Comparison of ENCODE assay signal across 2 cellular contexts in genomic region chr4:165548702-165549101, GRCh38.
TF ChIP-seq lines count a peak whose summit lies in the region.

No MANE protein-coding gene starts in this region.

TF ChIP-seq in SK-N-SH, 30 proteins besides CTCF, POLR2A, EP300 and RAD21:
- TF ChIP-seq, protein P1, sequence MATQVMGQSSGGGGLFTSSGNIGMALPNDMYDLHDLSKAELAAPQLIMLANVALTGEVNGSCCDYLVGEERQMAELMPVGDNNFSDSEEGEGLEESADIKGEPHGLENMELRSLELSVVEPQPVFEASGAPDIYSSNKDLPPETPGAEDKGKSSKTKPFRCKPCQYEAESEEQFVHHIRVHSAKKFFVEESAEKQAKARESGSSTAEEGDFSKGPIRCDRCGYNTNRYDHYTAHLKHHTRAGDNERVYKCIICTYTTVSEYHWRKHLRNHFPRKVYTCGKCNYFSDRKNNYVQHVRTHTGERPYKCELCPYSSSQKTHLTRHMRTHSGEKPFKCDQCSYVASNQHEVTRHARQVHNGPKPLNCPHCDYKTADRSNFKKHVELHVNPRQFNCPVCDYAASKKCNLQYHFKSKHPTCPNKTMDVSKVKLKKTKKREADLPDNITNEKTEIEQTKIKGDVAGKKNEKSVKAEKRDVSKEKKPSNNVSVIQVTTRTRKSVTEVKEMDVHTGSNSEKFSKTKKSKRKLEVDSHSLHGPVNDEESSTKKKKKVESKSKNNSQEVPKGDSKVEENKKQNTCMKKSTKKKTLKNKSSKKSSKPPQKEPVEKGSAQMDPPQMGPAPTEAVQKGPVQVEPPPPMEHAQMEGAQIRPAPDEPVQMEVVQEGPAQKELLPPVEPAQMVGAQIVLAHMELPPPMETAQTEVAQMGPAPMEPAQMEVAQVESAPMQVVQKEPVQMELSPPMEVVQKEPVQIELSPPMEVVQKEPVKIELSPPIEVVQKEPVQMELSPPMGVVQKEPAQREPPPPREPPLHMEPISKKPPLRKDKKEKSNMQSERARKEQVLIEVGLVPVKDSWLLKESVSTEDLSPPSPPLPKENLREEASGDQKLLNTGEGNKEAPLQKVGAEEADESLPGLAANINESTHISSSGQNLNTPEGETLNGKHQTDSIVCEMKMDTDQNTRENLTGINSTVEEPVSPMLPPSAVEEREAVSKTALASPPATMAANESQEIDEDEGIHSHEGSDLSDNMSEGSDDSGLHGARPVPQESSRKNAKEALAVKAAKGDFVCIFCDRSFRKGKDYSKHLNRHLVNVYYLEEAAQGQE (IDR thresholded peaks at IDR 0.05; ENCODE audit: low read depth, low read length): no peak
- TF ChIP-seq FOXM1 (IDR thresholded peaks at IDR 0.05; ENCODE audit: low read depth): no peak
- TF ChIP-seq POLR2AphosphoS5 (IDR thresholded peaks at IDR 0.05; ENCODE audit: low read depth, low read length): no peak
- TF ChIP-seq JUND (IDR thresholded peaks at IDR 0.05): no peak
- TF ChIP-seq TEAD4 (IDR thresholded peaks at IDR 0.05; ENCODE audit: borderline replicate concordance, insufficient read depth): no peak
- TF ChIP-seq FOSL2 (IDR thresholded peaks at IDR 0.05; ENCODE audit: borderline replicate concordance, low read depth): no peak
- no peak for TF ChIP-seq ZBTB33 (IDR thresholded peaks at IDR 0.05; ENCODE audit: borderline replicate concordance, low read depth)
- no peak for TF ChIP-seq MEF2A (IDR thresholded peaks at IDR 0.05; ENCODE audit: borderline replicate concordance, low read depth)
- no peak for TF ChIP-seq RFX5 (IDR thresholded peaks at IDR 0.05; ENCODE audit: low read length)

TF ChIP-seq in SK-N-SH treated with all-trans-retinoic acid at 6 μM for 48 hours, 23 proteins besides CTCF, POLR2A, EP300 and RAD21 (continued from another document):
- TF ChIP-seq TSHZ2 (CRISPR knock-in tag; IDR thresholded peaks at IDR 0.05) (no peak), CSDC2 (CRISPR knock-in tag; IDR thresholded peaks at IDR 0.05) (no peak)
